In genomic region chr5:109034276-109034675, GRCh38 we compare ENCODE assay signal across 19 cellular contexts.
DNase-seq lines count a peak whose midpoint lies in the region; ATAC-seq, FAIRE-seq and TF ChIP-seq lines count a peak whose summit lies in the region.
"Had no signal": no experiment of that assay in that cellular context is flagged by ENCODE, and none has a peak within 500 bp of the region (broad histone marks: within the 10 kb centered on the region; RNA-seq: fewer than 3 reads in every experiment).

No MANE protein-coding gene starts in this region.

- 46% methylated on average over 2 of the region's 2 CpGs for WGBS in GM12878 (ENCODE audit: insufficient coverage, insufficient replicate concordance, low lambda C conversion rate, missing lambda C conversion rate)

- POLR2A ChIA-PET in GM12878 (lab: Charles Lee): interaction anchor here (0.7 to 0.8 kb wide), 2 partner anchors 8 to 395 kb away, joined by 3 read pairs; no protein-coding TSS in a partner anchor

- H3K79me2 ChIP-seq in GM12878 (ENCODE audit: control insufficient read depth, insufficient read depth, low read length): no peaks in the 10 kb centered on the region

- H3K9me3 ChIP-seq in GM12878 (replicated peaks; ENCODE audit: control insufficient read depth, insufficient read depth, low read length): no peaks in the 10 kb centered on the region
- H3K9me3 ChIP-seq in right atrium auricular region: no peaks in the 10 kb centered on the region
- H3K9me3 ChIP-seq: heart left ventricle had no signal

- intact Hi-C loops in GM12878 (cut with micrococcal nuclease; ENCODE audit: unreplicated experiment): no loop called here

- CTCF ChIA-PET in GM12878 (lab: Yijun Ruan, JAX): interaction anchor here (0.9 to 1.4 kb wide), 3 partner anchors 9 to 18 kb away, joined by 4 read pairs; no protein-coding TSS in a partner anchor

- no peak overlapping the region for H3K9ac ChIP-seq in GM12878 (ENCODE audit: control insufficient read depth, insufficient read depth, low read length)

- no peak for TF ChIP-seq POLR2A in GM12892 (IDR thresholded peaks at IDR 0.05; ENCODE audit: low read depth, low read length)
- TF ChIP-seq POLR2A in GM12878 (IDR thresholded peaks at IDR 0.05; ENCODE audit: low read depth, low read length): no peak

- in situ Hi-C loops in GM12878 (cut with MboI): no loop called here

- no peaks in the 10 kb centered on the region for H4K20me1 ChIP-seq in GM12878 (ENCODE audit: control insufficient read depth, insufficient read depth)

- no peak for DNase-seq in GM12892 (ENCODE audit: insufficient read length)
- no peak for DNase-seq in GM12878 (ENCODE audit: low read depth, low spot score)
- no peak for DNase-seq in DMS53 (lab: John Stamatoyannopoulos, UW)
- no peak for DNase-seq in stimulated activated CD4-positive, alpha-beta T cell treated with anti-CD3 and anti-CD28 coated beads, Interleukin-12 subunit alpha, Interleukin-12 subunit beta, amount 100 ng/mL, for 4 hours
- DNase-seq in T-helper 9 cell: no peak
- no peak for DNase-seq in right atrium auricular region (ENCODE audit: low spot score)
- DNase-seq: activated CD4-positive, alpha-beta T cell treated with anti-CD3 and anti-CD28 coated beads, Interleukin-2, amount 50 U/mL, for 48 hours; activated naive CD4-positive, alpha-beta T cell treated with anti-CD3 and anti-CD28 coated beads, Interleukin-2, amount 50 U/mL, for 16 hours; C1 segment of cervical spinal cord; heart left ventricle; immature natural killer cell; NCI-H1092 treated with DMSO at 0.1 percent for 48 hours; NCI-H526 treated with DMSO at 0.1 percent for 48 hours; occipital lobe; right cardiac atrium; SHP77 treated with DMSO at 0.1 percent for 48 hours had no signal

- TF ChIP-seq RAD21 in GM12878 (IDR thresholded peaks at IDR 0.05; ENCODE audit: insufficient read depth, low read depth, low read length): no peak

- H3K4me1 ChIP-seq in GM12878 (ENCODE audit: control insufficient read depth, insufficient read depth, low read length): peaks cover 3% of the 10 kb centered on the region
- peaks cover 0 to 10% of the 10 kb centered on the region in 2 donors for H3K4me1 ChIP-seq in right atrium auricular region

- no peaks in the 10 kb centered on the region for H3K36me3 ChIP-seq in GM12878 (ENCODE audit: control insufficient read depth in 2 of 2, insufficient read depth in 2 of 2, low read length in 1 of 2)
- no peaks in the 10 kb centered on the region for H3K36me3 ChIP-seq in right atrium auricular region

- H3K27me3 ChIP-seq in GM12878 (replicated peaks in 1 of 2; ENCODE audit: control insufficient read depth in 2 of 2, insufficient read depth in 2 of 2, low read length in 1 of 2) (no peaks in the 10 kb centered on the region), right atrium auricular region (no peaks in the 10 kb centered on the region)
- H3K27me3 ChIP-seq: heart left ventricle had no signal

- SMC1A ChIA-PET in GM12878 (lab: Charles Lee; ENCODE audit: uncharacterized antibody, unreplicated experiment): interaction anchor here (0.6 to 1.5 kb wide), 6 partner anchors 9 to 102 kb away, joined by 3 to 4 read pairs (median 3); no protein-coding TSS in a partner anchor

- H2AFZ ChIP-seq in GM12878 (ENCODE audit: control insufficient read depth, low read depth, low read length): no peak overlapping the region; the same call in 1 of the 2 replicates

- peak; percentile 52 for ATAC-seq in GM19351 (IDR thresholded peaks at IDR 0.05; ENCODE audit: unreplicated experiment)
- peak; percentile 49 for ATAC-seq in HG02798 (IDR thresholded peaks at IDR 0.05; ENCODE audit: poor library complexity, unreplicated experiment)
- peak; percentile 90 for ATAC-seq in GM12878
- ATAC-seq: heart left ventricle, right cardiac atrium had no signal

- RAD21 ChIA-PET in GM12878 (lab: Charles Lee; ENCODE audit: unreplicated experiment): no interaction called here

- BruUV-seq in GM12878 (replicated peaks; lab: Mats Ljungman, UMichigan): no TSS peak

- TF ChIP-seq EP300 in GM12878 (IDR thresholded peaks at IDR 0.05; ENCODE audit: borderline replicate concordance in 1 of 2, control insufficient read depth in 1 of 2, low read depth in 2 of 2, low read length in 2 of 2): 0 out of 4 replicates have a peak, but pooled peaks of 1 of the 2 experiments have one; percentile 11

- H3K27ac ChIP-seq in GM12878 (ENCODE audit: control insufficient read depth, insufficient read depth) (no peak overlapping the region), right atrium auricular region (no peak overlapping the region)
- H3K27ac ChIP-seq: heart left ventricle, VCaP had no signal

- FAIRE-seq in GM12892 (lab: Jason Lieb, UNC) (peak; percentile 17), GM12878 (lab: Jason Lieb, UNC) (no peak)

- no peak overlapping the region for H3K4me2 ChIP-seq in GM12878 (ENCODE audit: control insufficient read depth, insufficient read depth)

- H3K4me3 ChIP-seq in GM12878 (no peak overlapping the region), right atrium auricular region (no peak overlapping the region)
- H3K4me3 ChIP-seq: heart left ventricle had no signal

- TF ChIP-seq CTCF in GM12878 (IDR thresholded peaks at IDR 0.05 in 2 of 3, conservative IDR thresholded peaks at IDR 0.05 in 1 of 3; ENCODE audit: control insufficient read depth in 2 of 3, extremely low read depth in 1 of 3, insufficient read depth in 1 of 3, low read depth in 3 of 3, low read length in 3 of 3) (no peak), right atrium auricular region (IDR thresholded peaks at IDR 0.05) (no peak)

TF ChIP-seq in GM12878, 131 proteins besides CTCF, POLR2A, EP300 and RAD21 (continues in another document):
- peak; percentile 67 for TF ChIP-seq RUNX3 (IDR thresholded peaks at IDR 0.05; ENCODE audit: low read length)
- no peak for TF ChIP-seq MEF2A (IDR thresholded peaks at IDR 0.05; ENCODE audit: insufficient read depth, low read depth, low read length)
- TF ChIP-seq BCLAF1 (IDR thresholded peaks at IDR 0.05): no peak
- TF ChIP-seq EED (IDR thresholded peaks at IDR 0.05; ENCODE audit: low read depth): no peak
- TF ChIP-seq NR2F1 (conservative IDR thresholded peaks at IDR 0.05): peak; percentile 65
- 0 out of 2 replicates have a peak, but pooled peaks have one; percentile 12 for TF ChIP-seq ZNF24 (IDR thresholded peaks at IDR 0.05)
- TF ChIP-seq SPI1 (IDR thresholded peaks at IDR 0.05; ENCODE audit: borderline replicate concordance, insufficient read depth, low read depth, low read length): peak; percentile 28; the same call in 1 of the 2 replicates
- TF ChIP-seq PRDM15 (CRISPR knock-in tag; IDR thresholded peaks at IDR 0.05): no peak
